ENCODE assay signal across 8 cellular contexts in genomic region chr20:59222239-59222981, GRCh38. TPM values are rescaled to one million over a fixed set of nuclear protein-coding genes. Genes with fewer than 3 reads are reported as not detected.
DNase-seq lines count a peak whose midpoint lies in the region; ATAC-seq and TF ChIP-seq lines count a peak whose summit lies in the region.

No MANE protein-coding gene starts in this region.

- intact Hi-C loops in mucosa of descending colon (cut with DNase I, micrococcal nuclease): loop anchor here (5.0 kb wide), 2 partner anchors 135 to 350 kb away; no protein-coding TSS in a partner anchor

- peak overlapping the region; percentile 72 for H3K4me3 ChIP-seq in ACC112 (ENCODE audit: low read depth, low read length)
- H3K4me3 ChIP-seq in mucosa of descending colon: peak overlapping the region; percentile 19

- peak; percentile 92 for TF ChIP-seq CTCF in mucosa of descending colon (IDR thresholded peaks at IDR 0.05)

- no peaks in the 10 kb centered on the region for H3K9me3 ChIP-seq in mucosa of descending colon

- no peak overlapping the region for H3K27ac ChIP-seq in ACC112 (ENCODE audit: low read depth, low read length)

- H3K27me3 ChIP-seq in ACC112 (ENCODE audit: insufficient read depth, low read length): peaks cover 70% of the 10 kb centered on the region

- H2AFZ ChIP-seq in ACC112 (ENCODE audit: low read length, unreplicated experiment): peak overlapping the region; percentile 63

- no peaks in the 10 kb centered on the region for H3K79me2 ChIP-seq in ACC112 (ENCODE audit: control insufficient read depth, insufficient read depth, low read length, unreplicated experiment)

- no peaks in the 10 kb centered on the region for H3K36me3 ChIP-seq in ACC112 (ENCODE audit: insufficient read depth, low read length)
- no peaks in the 10 kb centered on the region for H3K36me3 ChIP-seq in mucosa of descending colon (ENCODE audit: low read depth)

- peak; percentile 55 for DNase-seq in NOMO-1 treated with DMSO at 0.1 percent for 48 hours (lab: John Stamatoyannopoulos, UW; ENCODE audit: unreplicated experiment)
- peak; percentile 73 for DNase-seq in activated T-cell treated with anti-CD3 and anti-CD28 coated beads for 1 hour (ENCODE audit: low read depth)
- peak; percentile 72 for DNase-seq in epidermal melanocyte (ENCODE audit: insufficient read length, low spot score)
- peak; percentile 80 to 92 (median 91) for DNase-seq in mucosa of descending colon
- peak; percentile 67 to 71 for DNase-seq in stimulated activated CD8-positive, alpha-beta memory T cell treated with anti-CD3 and anti-CD28 coated beads, Interleukin-15, amount 100 ng/mL, for 48 hours (ENCODE audit: low read depth in 2 of 2)

- ATAC-seq in GM18511 (IDR thresholded peaks at IDR 0.05; ENCODE audit: unreplicated experiment) (peak; percentile 81), HG03442 (IDR thresholded peaks at IDR 0.05; ENCODE audit: unreplicated experiment) (peak; percentile 79), mucosa of descending colon (peak; percentile 98)

- H3K4me1 ChIP-seq in ACC112 (ENCODE audit: control insufficient read depth, insufficient read depth, low read length, unreplicated experiment) (peaks cover 4% of the 10 kb centered on the region), mucosa of descending colon (ENCODE audit: low read depth) (peaks cover 3% of the 10 kb centered on the region)

RNA-seq across cellular contexts. Expression of gene ZNF831, which starts 58.8 kb away (rescaled TPM):
- total RNA-seq in mucosa of descending colon: under 1 TPM; 0.38 to 0.89 (median 0.57) TPM
